ENCODE assay signal across 17 cellular contexts in genomic region chr1:109664671-109665070, GRCh38. TPM values are rescaled to one million over a fixed set of nuclear protein-coding genes. Genes with fewer than 3 reads are reported as not detected.
DNase-seq lines count a peak whose midpoint lies in the region; ATAC-seq and TF ChIP-seq lines count a peak whose summit lies in the region.
"Had no signal": no experiment of that assay in that cellular context is flagged by ENCODE, and none has a peak within 500 bp of the region (broad histone marks: within the 10 kb centered on the region; RNA-seq: fewer than 3 reads in every experiment).

No MANE protein-coding gene starts in this region.

- POLR2A ChIA-PET in PC-9 (lab: Charles Lee; ENCODE audit: unreplicated experiment): no interaction called here

- ATAC-seq in gastrocnemius medialis: no peak
- ATAC-seq: CD8-positive, alpha-beta T cell; HepG2 had no signal

- no peaks in the 10 kb centered on the region for H3K79me2 ChIP-seq in PC-9 (ENCODE audit: low read depth)

- H3F3A ChIP-seq in PC-9 (ENCODE audit: insufficient read depth, low read depth): 0 out of 2 replicates have a peak, but pooled peaks cover 8% of the 10 kb centered on the region

- peak overlapping the region; percentile 3; the same call in 1 of the 2 replicates for H3K4me2 ChIP-seq in PC-9

- peak overlapping the region; percentile 29 for H3K27ac ChIP-seq in PC-9
- peak overlapping the region; percentile 27 to 66 (median 42) for H3K27ac ChIP-seq in gastrocnemius medialis
- H3K27ac ChIP-seq: BLaER1 treated with 17β-estradiol and CSF1 and Interleukin-3, amounts not matched to agents 10 nM and 100 nM; GM23248 had no signal

- TF ChIP-seq CTCF in GM10266 (IDR thresholded peaks at IDR 0.05; ENCODE audit: control insufficient read depth, insufficient read depth, low read depth, missing control alignments) (no peak), PC-9 (conservative IDR thresholded peaks at IDR 0.05) (no peak), epithelial cell of esophagus (IDR thresholded peaks at IDR 0.05; ENCODE audit: insufficient read depth, low read depth, low read length, missing control alignments) (no peak), gastrocnemius medialis (IDR thresholded peaks at IDR 0.05 in 4 of 5, conservative IDR thresholded peaks at IDR 0.05 in 1 of 5) (no peak)

- H3K27me3 ChIP-seq in PC-9 (ENCODE audit: insufficient read depth, low read depth) (no peaks in the 10 kb centered on the region), gastrocnemius medialis (no peaks in the 10 kb centered on the region)
- H3K27me3 ChIP-seq: BLaER1 treated with 17β-estradiol and CSF1 and Interleukin-3, amounts not matched to agents 10 nM and 100 nM had no signal

- H3K9me3 ChIP-seq in PC-9 (ENCODE audit: insufficient read depth, low read depth) (no peaks in the 10 kb centered on the region), gastrocnemius medialis (no peaks in the 10 kb centered on the region)
- H3K9me3 ChIP-seq: BLaER1 treated with 17β-estradiol and CSF1 and Interleukin-3, amounts not matched to agents 10 nM and 100 nM had no signal

- H3K4me3 ChIP-seq in PC-9 (no peak overlapping the region), epithelial cell of esophagus (ENCODE audit: low read length) (no peak overlapping the region), gastrocnemius medialis (no peak overlapping the region)
- H3K4me3 ChIP-seq: BLaER1 treated with 17β-estradiol and CSF1 and Interleukin-3, amounts not matched to agents 10 nM and 100 nM; GM23248 had no signal

- CTCF ChIA-PET in PC-9 (lab: Charles Lee): no interaction called here

- no peak overlapping the region for H2AFZ ChIP-seq in PC-9
- H2AFZ ChIP-seq: GM23248 had no signal

- intact Hi-C loops in PC-9 (cut with micrococcal nuclease; ENCODE audit: unreplicated experiment): no loop called here
- intact Hi-C loops in gastrocnemius medialis (cut with DNase I; ENCODE audit: low total_unique reads): no loop called here

- in situ Hi-C loops in gastrocnemius medialis (cut with MboI; ENCODE audit: low sequenced_read_pairs in 4 of 4): loop anchor here in 1 of 4 donors (10.0 kb wide), 1 partner anchor 320 kb away; the partner anchor contains the start of gene AHCYL1

- no peak for TF ChIP-seq POLR2A in gastrocnemius medialis (IDR thresholded peaks at IDR 0.05)

- H3K9me2 ChIP-seq in PC-9 (ENCODE audit: insufficient read depth): no peaks in the 10 kb centered on the region

- H3K4me1 ChIP-seq in PC-9 (replicated peaks; ENCODE audit: insufficient read depth) (peaks cover 28% of the 10 kb centered on the region), gastrocnemius medialis (peaks cover 6 to 16% of the 10 kb centered on the region in 2 donors)

- H3K36me3 ChIP-seq in PC-9 (ENCODE audit: low read depth) (no peaks in the 10 kb centered on the region), gastrocnemius medialis (peaks cover 0 to 2% of the 10 kb centered on the region in 2 donors)

- no TSS peak for BruUV-seq in PC-9 (replicated peaks; lab: Mats Ljungman, UMichigan)

- H4K20me1 ChIP-seq in PC-9 (ENCODE audit: insufficient read depth): no peaks in the 10 kb centered on the region

- DNase-seq in GM10266 (ENCODE audit: extremely low spot score): peak; percentile 0
- no peak for DNase-seq in PC-9
- peak; percentile 29 for DNase-seq in epithelial cell of esophagus (ENCODE audit: low read depth)
- no peak for DNase-seq in gastrocnemius medialis
- DNase-seq in HK-2 (ENCODE audit: unreplicated experiment): no peak
- DNase-seq in cerebellum (ENCODE audit: low spot score): no peak
- no peak for DNase-seq in activated T-cell treated with anti-CD3 and anti-CD28 coated beads for 4 hours
- no peak for DNase-seq in hypothalamus (lab: John Stamatoyannopoulos, UW)
- DNase-seq: 8988T; Calu3; CD8-positive, alpha-beta T cell; DMS79 treated with DMSO at 0.1 percent for 48 hours had no signal

RNA-seq across cellular contexts. Expression of gene GSTM2, which starts 3.2 kb away (rescaled TPM):
- 9.3 and 10.2 TPM in 2 replicates for total RNA-seq in PC-9 (2021)
- total RNA-seq in gastrocnemius medialis: 10 to 100 TPM; 29.2 to 41.4 (median 39.0) TPM
- 23.3 TPM for total RNA-seq in cerebellum

RNA-seq across cellular contexts. Expression of gene GSTM4, which starts 8.8 kb away (rescaled TPM):
- total RNA-seq in PC-9 (2021) (38.8 and 52.0 TPM in 2 replicates), gastrocnemius medialis (10 to 100 TPM; 18.1 to 28.9 (median 25.0) TPM), cerebellum (7.0 TPM)

RNA-seq across cellular contexts. Expression of gene GSTM1, which starts 22.9 kb away (rescaled TPM):
- total RNA-seq in PC-9 (2021): not detected in 2 replicates
- 10 to 100 TPM in 1 of 4 donors, not detected in 3; 30.3 TPM for total RNA-seq in gastrocnemius medialis
- total RNA-seq in cerebellum: 5.1 TPM
- total RNA-seq: GM23248, HepG2 had no signal

RNA-seq across cellular contexts. Expression of gene AMPD2, which starts 45.0 kb away (rescaled TPM):
- total RNA-seq in PC-9 (2021): 66.7 and 78.6 TPM in 2 replicates
- total RNA-seq in gastrocnemius medialis: 10 to 100 TPM in 2 of 4 donors, 1 to 10 TPM in 2; 5.3 to 19.4 (median 10.4) TPM
- total RNA-seq in cerebellum: 35.3 TPM

RNA-seq across cellular contexts. Expression of gene GNAT2, which starts 45.3 kb away (rescaled TPM):
- total RNA-seq in PC-9 (2021): 0.52 and 0.63 TPM in 2 replicates
- not detected for total RNA-seq in gastrocnemius medialis
- not detected for total RNA-seq in cerebellum
- total RNA-seq: A673; B cell; Calu3; CD8-positive, alpha-beta T cell; GM23248 had no signal

Comparison
In these comparisons a context has a peak if more than half of its experiments do, and no peak if none do; other contexts are left out.
1. DNase-seq: peak in GM10266 (single experiment) and epithelial cell of esophagus (single experiment); none in PC-9 (0 of 2), gastrocnemius medialis (0 of 2), HK-2 (single experiment), cerebellum (single experiment), activated T-cell treated with anti-CD3 and anti-CD28 coated beads for 4 hours (single experiment) and hypothalamus (0 of 51).